ENCODE assay signal across 22 cellular contexts in the genomic region with DNA sequence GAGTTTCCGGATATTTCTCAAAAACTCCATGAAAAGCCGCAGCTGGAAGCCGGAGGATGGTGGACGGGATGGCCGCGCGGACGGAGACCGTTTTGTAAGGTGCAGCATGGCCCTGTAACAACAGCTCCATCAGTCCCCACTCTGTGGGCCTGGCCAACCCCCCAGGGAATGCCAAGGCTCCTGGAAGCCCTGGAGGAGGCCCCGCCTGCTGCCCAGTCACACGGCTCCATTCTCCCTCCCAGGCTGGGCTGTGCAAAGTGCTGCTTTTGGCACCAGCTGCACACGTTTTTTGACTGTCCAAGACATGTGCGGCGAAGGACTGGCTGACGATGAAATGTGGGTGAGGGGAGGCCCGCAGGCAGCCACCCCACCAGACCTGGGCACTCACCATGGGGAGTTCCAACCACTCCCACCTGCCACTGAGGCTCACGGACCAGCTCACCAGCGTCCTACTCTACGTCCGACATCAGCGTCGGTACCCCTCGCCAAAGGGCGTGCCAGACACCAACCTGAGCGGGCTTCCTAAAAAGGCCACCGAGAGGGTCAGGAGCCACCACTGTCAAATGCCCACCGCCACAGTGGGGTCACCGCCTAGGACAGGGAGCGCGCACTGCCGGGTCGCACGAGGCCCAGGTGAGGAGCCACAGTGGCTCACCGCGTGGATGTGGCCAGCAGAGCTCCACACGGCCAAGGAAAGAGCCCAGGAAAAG. TPM values are rescaled to one million over a fixed set of nuclear protein-coding genes. Genes with fewer than 3 reads are reported as not detected.
DNase-seq lines count a peak whose midpoint lies in the region; ATAC-seq, FAIRE-seq and TF ChIP-seq lines count a peak whose summit lies in the region.
"Had no signal": no experiment of that assay in that cellular context is flagged by ENCODE, and none has a peak within 500 bp of the region (broad histone marks: within the 10 kb centered on the region; RNA-seq: fewer than 3 reads in every experiment).

No MANE protein-coding gene starts in this region.

- intact Hi-C loops in kidney (cut with DNase I): loop anchor here (10.0 kb wide), 1 partner anchor 228 kb away; no protein-coding TSS in a partner anchor

- no peak overlapping the region for H3K18ac ChIP-seq in H1 (ENCODE audit: extremely low read depth, low read length)

- peaks cover 3% of the 10 kb centered on the region; the same call in 1 of the 2 replicates for H3K23me2 ChIP-seq in H1 (ENCODE audit: low read depth, low read length)

- no peak overlapping the region for H3K4me3 ChIP-seq in H7 (ENCODE audit: insufficient read depth, low read depth, low read length)
- no peak overlapping the region for H3K4me3 ChIP-seq in H1 (ENCODE audit: extremely low read depth in 1 of 4, insufficient read depth in 2 of 4, low read depth in 3 of 4, low read length in 4 of 4)
- H3K4me3 ChIP-seq in kidney (ENCODE audit: low read length in 2 of 2): no peak overlapping the region
- H3K4me3 ChIP-seq in osteoblast (ENCODE audit: insufficient read depth, low read length): no peak overlapping the region
- no peak overlapping the region for H3K4me3 ChIP-seq in upper lobe of left lung
- no peak overlapping the region for H3K4me3 ChIP-seq in brain microvascular endothelial cell (ENCODE audit: low read depth, low read length)
- H3K4me3 ChIP-seq: BLaER1 treated with 17β-estradiol and CSF1 and Interleukin-3, amounts not matched to agents 10 nM and 100 nM; GM23248 had no signal

- no peak for TF ChIP-seq RAD21 in H1 (IDR thresholded peaks at IDR 0.05 in 1 of 2, conservative IDR thresholded peaks at IDR 0.05 in 1 of 2; ENCODE audit: low read depth in 2 of 2, low read length in 2 of 2)

- DNase-seq in H7 (peak; percentile 43), H1 (ENCODE audit: low read depth in 1 of 2, low spot score in 2 of 2) (no peak), kidney (peak; percentile 64), osteoblast (ENCODE audit: insufficient read length, low spot score, missing footprints) (peak; percentile 43), upper lobe of left lung (no peak), brain microvascular endothelial cell (no peak)
- DNase-seq in stimulated activated CD4-positive, alpha-beta T cell treated with anti-CD3 and anti-CD28 coated beads, Interleukin-4, amount 100 ng/mL, for 24 hours: no peak
- DNase-seq: COR-L47, DMS 273 treated with DMSO at 0.1 percent for 48 hours, DMS53, DND-41, EL, GM23248, KBM-7 had no signal

- in situ Hi-C loops in brain microvascular endothelial cell (cut with HindIII; ENCODE audit: low pct_ligation_motif_present, low sequenced_read_pairs): no loop called here

- H3K56ac ChIP-seq in H1 (replicated peaks; ENCODE audit: insufficient read length, low read depth, low read length): no peak overlapping the region

- no peak overlapping the region for H3K4me2 ChIP-seq in H1 (ENCODE audit: insufficient read depth in 1 of 2, low read depth in 2 of 2, low read length in 2 of 2)
- H3K4me2 ChIP-seq in osteoblast (ENCODE audit: insufficient read depth, low read length): no peak overlapping the region
- H3K4me2 ChIP-seq: BLaER1 treated with 17β-estradiol and CSF1 and Interleukin-3, amounts not matched to agents 10 nM and 100 nM had no signal

- H2AK5ac ChIP-seq in H1 (ENCODE audit: low read depth, low read length): no peak overlapping the region

- H3K27ac ChIP-seq in H1 (ENCODE audit: low read depth, low read length) (no peak overlapping the region), kidney (ENCODE audit: low read depth in 2 of 2, low read length in 2 of 2) (no peak overlapping the region), osteoblast (ENCODE audit: low read depth, low read length) (no peak overlapping the region), upper lobe of left lung (no peak overlapping the region), brain microvascular endothelial cell (no peak overlapping the region)
- H3K27ac ChIP-seq: BLaER1 treated with 17β-estradiol and CSF1 and Interleukin-3, amounts not matched to agents 10 nM and 100 nM; GM23248 had no signal

- 92% methylated on average over 30 of the region's 36 CpGs; no CpG with 5 or more reads in 1 of the 2 experiments for WGBS in H1 (ENCODE audit: extremely low coverage in 1 of 2, insufficient coverage in 1 of 2, insufficient read length in 1 of 2, insufficient replicate concordance in 2 of 2, low coverage in 1 of 2, low lambda C conversion rate in 2 of 2, missing lambda C conversion rate in 1 of 2), 2 experiments
- WGBS in upper lobe of left lung, 2 donors: 94 to 95% methylated on average over 25 to 36 of the region's 36 CpGs

- H2BK20ac ChIP-seq in H1 (ENCODE audit: low read length): no peak overlapping the region

- ATAC-seq in upper lobe of left lung (ENCODE audit: low FRiP score in 2 of 2) (no peak), GM21786 (IDR thresholded peaks at IDR 0.05; ENCODE audit: unreplicated experiment) (no peak)
- ATAC-seq: HCT116, HepG2 had no signal

- H3K23ac ChIP-seq in H1 (ENCODE audit: insufficient read length): no peak overlapping the region

- TF ChIP-seq EP300 in H1 (IDR thresholded peaks at IDR 0.05; ENCODE audit: borderline replicate concordance in 1 of 2, low read depth in 2 of 2, low read length in 2 of 2): no peak
- no peak for TF ChIP-seq EP300 in upper lobe of left lung (IDR thresholded peaks at IDR 0.05)

- no peak overlapping the region for H4K91ac ChIP-seq in H1 (replicated peaks; ENCODE audit: insufficient read length, low read length)

- H4K20me1 ChIP-seq in H1 (replicated peaks in 1 of 2; ENCODE audit: control insufficient read depth in 1 of 2, insufficient read depth in 2 of 2, low read length in 2 of 2) (peaks cover 0 to 1% of the 10 kb centered on the region in 2 experiments), osteoblast (ENCODE audit: insufficient read depth, low read length) (no peaks in the 10 kb centered on the region)
- H4K20me1 ChIP-seq: BLaER1 treated with 17β-estradiol and CSF1 and Interleukin-3, amounts not matched to agents 10 nM and 100 nM had no signal

- TF ChIP-seq CTCF in H1 (IDR thresholded peaks at IDR 0.05; ENCODE audit: control extremely low read depth in 1 of 3, insufficient read depth in 1 of 3, low read depth in 1 of 3, low read length in 3 of 3) (no peak), kidney (IDR thresholded peaks at IDR 0.05; ENCODE audit: borderline replicate concordance, extremely low read depth, insufficient read depth) (no peak), osteoblast (IDR thresholded peaks at IDR 0.05; ENCODE audit: extremely low read depth, low read depth, low read length) (no peak), upper lobe of left lung (IDR thresholded peaks at IDR 0.05) (no peak), brain microvascular endothelial cell (IDR thresholded peaks at IDR 0.05; ENCODE audit: low read depth, low read length, missing control alignments) (no peak)

- no peak overlapping the region for H4K5ac ChIP-seq in H1 (ENCODE audit: insufficient read length, low read depth, low read length)

- FAIRE-seq in H1 (lab: Jason Lieb, UNC) (no peak), kidney (lab: Jason Lieb, UNC) (no peak)
- FAIRE-seq: G401.6, GM12891, GM18507, H54, HepG2 had no signal

- no peak overlapping the region for H3K14ac ChIP-seq in H1 (ENCODE audit: insufficient read length)

- H3K9me3 ChIP-seq in H1 (ENCODE audit: insufficient read depth in 2 of 2, low read depth in 1 of 2, low read length in 1 of 2) (peaks cover 0 to 2% of the 10 kb centered on the region in 2 experiments; a peak in 1 of 4 replicates), kidney (ENCODE audit: control insufficient read depth in 1 of 2, low read length in 2 of 2) (no peaks in the 10 kb centered on the region), osteoblast (ENCODE audit: low read depth, low read length) (no peaks in the 10 kb centered on the region), upper lobe of left lung (no peaks in the 10 kb centered on the region)

- H3K4ac ChIP-seq in H1 (replicated peaks; ENCODE audit: insufficient read length, low read depth, low read length): no peak overlapping the region

- H3K79me1 ChIP-seq in H1 (ENCODE audit: low read depth, low read length): no peaks in the 10 kb centered on the region

- CTCF ChIA-PET in H1 (lab: Charles Lee; ENCODE audit: partially characterized antibody): interaction anchor here (0.6 to 1.7 kb wide), 8 partner anchors 8 to 240 kb away, joined by 3 to 6 read pairs (median 4); a partner anchor contains a TSS

- no peak overlapping the region for H2BK120ac ChIP-seq in H1 (replicated peaks; ENCODE audit: low read depth, low read length)

- TF ChIP-seq POLR2A in H1 (IDR thresholded peaks at IDR 0.05; ENCODE audit: control extremely low read depth in 1 of 2, low read depth in 2 of 2, low read length in 2 of 2): no peak
- no peak for TF ChIP-seq POLR2A in upper lobe of left lung (IDR thresholded peaks at IDR 0.05)

- no peak overlapping the region for H2BK12ac ChIP-seq in H1 (ENCODE audit: low read depth, low read length)

- POLR2A ChIA-PET in H1 (lab: Charles Lee; ENCODE audit: partially characterized antibody): no interaction called here

- H2BK5ac ChIP-seq in H1 (ENCODE audit: low read depth, low read length): no peak overlapping the region

- H2AFZ ChIP-seq in H1 (ENCODE audit: low read length) (no peak overlapping the region), osteoblast (ENCODE audit: low read length) (no peak overlapping the region)
- H2AFZ ChIP-seq: GM23248 had no signal

- no peaks in the 10 kb centered on the region for H3K79me2 ChIP-seq in H1 (ENCODE audit: control insufficient read depth in 1 of 2, insufficient read depth in 2 of 2, low read length in 2 of 2)
- no peaks in the 10 kb centered on the region for H3K79me2 ChIP-seq in osteoblast (ENCODE audit: insufficient read depth, low read length)

- no peak overlapping the region for H2BK15ac ChIP-seq in H1 (ENCODE audit: low read length)

- H3K27me3 ChIP-seq in H7 (ENCODE audit: control insufficient read depth, insufficient read depth, low read length) (no peaks in the 10 kb centered on the region), H1 (replicated peaks in 1 of 4; ENCODE audit: control insufficient read depth in 3 of 4, extremely low read depth in 1 of 4, insufficient read depth in 3 of 4, low read length in 3 of 4) (no peaks in the 10 kb centered on the region), osteoblast (ENCODE audit: insufficient read depth, low read length) (peaks cover 5% of the 10 kb centered on the region), upper lobe of left lung (no peaks in the 10 kb centered on the region), brain microvascular endothelial cell (replicated peaks) (no peaks in the 10 kb centered on the region)
- H3K27me3 ChIP-seq: BLaER1 treated with 17β-estradiol and CSF1 and Interleukin-3, amounts not matched to agents 10 nM and 100 nM had no signal

- H3K4me1 ChIP-seq in H1 (replicated peaks in 1 of 4; ENCODE audit: control insufficient read depth in 3 of 4, insufficient read depth in 4 of 4, low read length in 3 of 4) (no peaks in the 10 kb centered on the region), kidney (ENCODE audit: control insufficient read depth in 1 of 2, insufficient read depth in 1 of 2, low read depth in 1 of 2, low read length in 2 of 2) (peaks cover 0 to 4% of the 10 kb centered on the region in 2 donors), osteoblast (ENCODE audit: insufficient read depth, low read length) (no peaks in the 10 kb centered on the region), upper lobe of left lung (no peaks in the 10 kb centered on the region)

- 0 out of 2 replicates have a peak overlapping the region, but pooled peaks have one; percentile 14 for H4K8ac ChIP-seq in H1 (ENCODE audit: extremely low read depth, insufficient read depth, low read length)

- H3K9ac ChIP-seq in H1 (replicated peaks in 1 of 4; ENCODE audit: extremely low read depth in 1 of 4, low read depth in 3 of 4, low read length in 3 of 4): no peak overlapping the region
- H3K9ac ChIP-seq in kidney (ENCODE audit: low read length in 2 of 2): no peak overlapping the region
- H3K9ac ChIP-seq: BLaER1 treated with 17β-estradiol and CSF1 and Interleukin-3, amounts not matched to agents 10 nM and 100 nM; GM23248 had no signal

- H3K36me3 ChIP-seq in H7 (replicated peaks; ENCODE audit: control insufficient read depth, insufficient read depth, low read length) (no peaks in the 10 kb centered on the region), H1 (ENCODE audit: control insufficient read depth in 2 of 4, insufficient read depth in 4 of 4, low read length in 3 of 4) (no peaks in the 10 kb centered on the region; a peak in 2 of 8 replicates), kidney (ENCODE audit: control insufficient read depth in 1 of 2, insufficient read depth in 2 of 2, low read length in 2 of 2) (no peaks in the 10 kb centered on the region), osteoblast (ENCODE audit: insufficient read depth, low read length) (no peaks in the 10 kb centered on the region), upper lobe of left lung (no peaks in the 10 kb centered on the region), brain microvascular endothelial cell (replicated peaks) (no peaks in the 10 kb centered on the region)

RNA-seq across cellular contexts. Expression of a gene that starts 27.3 kb away (rescaled TPM):
- 0.07 and 0.14 TPM in 2 replicates for total RNA-seq in H7 (2014; rRNA removed; shearing (Covaris generic))
- 0.47 and 0.57 TPM in 2 replicates for total RNA-seq in H1 (2021; fragmentation: NEBNext Ultra II Directional; extraction: Animal tissue kit (Norgen Biotek cat#: 25700))
- polyA plus RNA-seq in H1 (2011; rRNA removed) (0.35 and 0.36 TPM in 2 replicates), kidney (ENCODE audit: insufficient read depth, low read depth, low replicate concordance) (2.1 TPM)
- 0.35 TPM for polyA plus RNA-seq in H1 (2011; cell fraction: cytosol; rRNA removed)
- polyA plus RNA-seq in H1 (2011; cell fraction: nucleus; rRNA removed): 2.7 TPM
- polyA plus RNA-seq in H1 (2012, experiment 1 of 2): 0.48 to 1.3 TPM (median 0.82 TPM) in 4 replicates
- 0.24 TPM for polyA plus RNA-seq in H1 (2012, experiment 2 of 2)
- polyA plus RNA-seq in H1 (2013, experiment 1 of 2): 0.22 TPM
- 0.17 TPM for polyA plus RNA-seq in H1 (2013, experiment 2 of 2)
- 0.38 and 0.54 TPM in 2 replicates for polyA minus RNA-seq in H1 (2011; rRNA and poly(A)+ RNA removed)
- not detected for polyA minus RNA-seq in H1 (2011; cell fraction: cytosol; rRNA and poly(A)+ RNA removed)
- polyA minus RNA-seq in H1 (2011; cell fraction: nucleus; rRNA and poly(A)+ RNA removed): 0.80 TPM
- total RNA-seq in kidney (9.6 TPM), osteoblast (1.8 and 2.7 TPM in 2 replicates), upper lobe of left lung (100 to 1,000 TPM in 1 of 6 donors, 10 to 100 TPM in 2, 1 to 10 TPM in 3; 6.0 to 104 (median 14.0) TPM)

RNA-seq across cellular contexts. Expression of a gene that starts 28.8 kb away (rescaled TPM):
- total RNA-seq in H7 (2014; rRNA removed; shearing (Covaris generic)): 74.5 and 78.8 TPM in 2 replicates
- 47.2 and 49.4 TPM in 2 replicates for total RNA-seq in H1 (2021; fragmentation: NEBNext Ultra II Directional; extraction: Animal tissue kit (Norgen Biotek cat#: 25700))
- 58.1 and 79.3 TPM in 2 replicates for polyA plus RNA-seq in H1 (2011; rRNA removed)
- polyA plus RNA-seq in H1 (2011; cell fraction: cytosol; rRNA removed): 54.3 TPM
- 39.5 TPM for polyA plus RNA-seq in H1 (2011; cell fraction: nucleus; rRNA removed)
- 30.4 to 55.6 TPM (median 46.9 TPM) in 4 replicates for polyA plus RNA-seq in H1 (2012, experiment 1 of 2)
- 38.3 TPM for polyA plus RNA-seq in H1 (2012, experiment 2 of 2)
- polyA plus RNA-seq in H1 (2013, experiment 1 of 2): 43.5 TPM
- 42.5 TPM for polyA plus RNA-seq in H1 (2013, experiment 2 of 2)
- polyA minus RNA-seq in H1 (2011; rRNA and poly(A)+ RNA removed): 2.4 and 2.7 TPM in 2 replicates
- polyA minus RNA-seq in H1 (2011; cell fraction: cytosol; rRNA and poly(A)+ RNA removed): 15.5 TPM
- polyA minus RNA-seq in H1 (2011; cell fraction: nucleus; rRNA and poly(A)+ RNA removed): 10.0 TPM
- 47.3 TPM for total RNA-seq in kidney
- 150 TPM for polyA plus RNA-seq in kidney (ENCODE audit: insufficient read depth, low read depth, low replicate concordance)
- total RNA-seq in osteoblast: 26.2 and 30.4 TPM in 2 replicates
- 100 to 1,000 TPM in 2 of 6 donors, 10 to 100 TPM in 4; 36.5 to 172 (median 62.1) TPM for total RNA-seq in upper lobe of left lung

RNA-seq across cellular contexts. Expression of a gene that starts 55.8 kb away (rescaled TPM):
- total RNA-seq in H7 (2014; rRNA removed; shearing (Covaris generic)): 41.8 and 49.1 TPM in 2 replicates
- total RNA-seq in H1 (2021; fragmentation: NEBNext Ultra II Directional; extraction: Animal tissue kit (Norgen Biotek cat#: 25700)): 44.6 and 45.7 TPM in 2 replicates
- polyA plus RNA-seq in H1 (2011; rRNA removed) (45.5 and 50.5 TPM in 2 replicates), kidney (ENCODE audit: insufficient read depth, low read depth, low replicate concordance) (23.2 TPM)
- 57.0 TPM for polyA plus RNA-seq in H1 (2011; cell fraction: cytosol; rRNA removed)
- 130 TPM for polyA plus RNA-seq in H1 (2011; cell fraction: nucleus; rRNA removed)
- 36.7 to 45.7 TPM (median 45.2 TPM) in 4 replicates for polyA plus RNA-seq in H1 (2012, experiment 1 of 2)
- polyA plus RNA-seq in H1 (2012, experiment 2 of 2): 42.0 TPM
- 37.2 TPM for polyA plus RNA-seq in H1 (2013, experiment 1 of 2)
- 32.9 TPM for polyA plus RNA-seq in H1 (2013, experiment 2 of 2)
- polyA minus RNA-seq in H1 (2011; rRNA and poly(A)+ RNA removed): 33.4 and 36.2 TPM in 2 replicates
- 20.0 TPM for polyA minus RNA-seq in H1 (2011; cell fraction: cytosol; rRNA and poly(A)+ RNA removed)
- polyA minus RNA-seq in H1 (2011; cell fraction: nucleus; rRNA and poly(A)+ RNA removed): 42.4 TPM
- total RNA-seq in kidney (31.4 TPM), osteoblast (20.3 and 26.2 TPM in 2 replicates), upper lobe of left lung (100 to 1,000 TPM in 1 of 6 donors, 10 to 100 TPM in 5; 25.5 to 115 (median 42.4) TPM)

Comparison
In these comparisons a context has a peak if more than half of its experiments do, and no peak if none do; other contexts are left out.
1. DNase-seq: peak in H7 (single experiment), kidney (single experiment) and osteoblast (single experiment); none in H1 (0 of 2), upper lobe of left lung (0 of 2), brain microvascular endothelial cell (single experiment) and stimulated activated CD4-positive, alpha-beta T cell treated with anti-CD3 and anti-CD28 coated beads, Interleukin-4, amount 100 ng/mL, for 24 hours (single experiment).